In genomic region chr20:62367136-62367482, GRCh38 we compare ENCODE assay signal across 8 cellular contexts. TPM values are rescaled to one million over a fixed set of nuclear protein-coding genes. Genes with fewer than 3 reads are reported as not detected.
A peak's percentile ranks its signal among the peaks of the same experiment; 100 is the strongest.
DNase-seq lines count a peak whose midpoint lies in the region; ATAC-seq and TF ChIP-seq lines count a peak whose summit lies in the region.

LAMA5 (minus strand) TSS chr20:62367312; CDS start chr20:62367245, 67 bp downstream.

- WGBS in H9 (ENCODE audit: extremely low coverage, insufficient read length, low lambda C conversion rate), result no CpG with 5 or more reads among the region's 52 CpGs
- WGBS in esophagus squamous epithelium, 2 donors, result no CpG with 5 or more reads among the region's 52 CpGs

- H3K4me2 ChIP-seq in H9 (ENCODE audit: insufficient read depth, insufficient read length, low read length), result peak within 1 kb of the TSS; percentile 59

- peaks cover 17% of the 10 kb centered on the region for H3K23me2 ChIP-seq in H9 (ENCODE audit: insufficient read length, low read depth, low read length, poor library complexity, severe bottlenecking)

- peaks cover 6% of the 10 kb centered on the region; the same call in 1 of the 2 replicates for H3K79me2 ChIP-seq in H9 (ENCODE audit: insufficient read depth, low read length)

- peaks cover 37% of the 10 kb centered on the region for H3K27me3 Mint-ChIP-seq in CD4-positive, CD25-positive, alpha-beta regulatory T cell
- H3K27me3 Mint-ChIP-seq in H9 (ENCODE audit: low read depth) (no peaks in the 10 kb centered on the region; the same call in 1 of the 2 replicates), naive B cell (peaks cover 0 to 14% (median 4%) of the 10 kb centered on the region in 3 donors)

- no peak within 1 kb of the TSS for H3K56ac ChIP-seq in H9 (ENCODE audit: insufficient read length, low read depth, low read length)

- no peak within 1 kb of the TSS for H2BK20ac ChIP-seq in H9 (ENCODE audit: low read depth, low read length, poor library complexity, severe bottlenecking)

- no peaks in the 10 kb centered on the region for H3K36me3 Mint-ChIP-seq in CD4-positive, CD25-positive, alpha-beta regulatory T cell
- no peaks in the 10 kb centered on the region for H3K36me3 Mint-ChIP-seq in H9 (ENCODE audit: insufficient read depth in 1 of 3, low read depth in 3 of 3)
- H3K36me3 Mint-ChIP-seq in naive B cell, result no peaks in the 10 kb centered on the region

- H3K9me3 ChIP-seq in CD4-positive, CD25-positive, alpha-beta regulatory T cell (ENCODE audit: control insufficient read depth in 2 of 2, low read length in 2 of 2), result no peaks in the 10 kb centered on the region
- H3K9me3 ChIP-seq in H9 (ENCODE audit: control insufficient read depth, low read depth, low read length) (no peaks in the 10 kb centered on the region), esophagus squamous epithelium (no peaks in the 10 kb centered on the region)

- no peak within 1 kb of the TSS for H4K8ac ChIP-seq in H9 (replicated peaks; ENCODE audit: insufficient read length, low read depth, low read length)

- H3K36me3 ChIP-seq in CD4-positive, CD25-positive, alpha-beta regulatory T cell (ENCODE audit: control insufficient read depth, insufficient read depth, low read length), result no peaks in the 10 kb centered on the region
- H3K36me3 ChIP-seq in esophagus squamous epithelium, result peaks cover 0 to 4% (median 0%) of the 10 kb centered on the region in 3 donors

- peaks cover 0 to 7% (median 0%) of the 10 kb centered on the region in 4 donors for H3K4me1 Mint-ChIP-seq in CD4-positive, CD25-positive, alpha-beta regulatory T cell
- peaks cover 33 to 50% of the 10 kb centered on the region in 2 experiments for H3K4me1 Mint-ChIP-seq in H9
- peaks cover 15 to 37% (median 24%) of the 10 kb centered on the region in 3 donors for H3K4me1 Mint-ChIP-seq in naive B cell

- H3K79me1 ChIP-seq in H9 (ENCODE audit: insufficient read depth, low read depth, low read length, poor library complexity, severe bottlenecking), result peaks cover 3% of the 10 kb centered on the region

- peak within 1 kb of the TSS in 3 of 4 donors; percentile 56 to 71 (median 70) for H3K4me3 Mint-ChIP-seq in CD4-positive, CD25-positive, alpha-beta regulatory T cell
- peak within 1 kb of the TSS; percentile 63 to 77 for H3K4me3 Mint-ChIP-seq in H9
- peak within 1 kb of the TSS; percentile 74 to 91 (median 86) for H3K4me3 Mint-ChIP-seq in naive B cell

- no peak within 1 kb of the TSS for H3T11ph ChIP-seq in H9 (ENCODE audit: low read length)

- no peak within 1 kb of the TSS for H2BK15ac ChIP-seq in H9 (ENCODE audit: low read depth, low read length)

- intact Hi-C loops in esophagus squamous epithelium (cut with DNase I), result no loop called here

- no peak within 1 kb of the TSS for H3K27ac Mint-ChIP-seq in CD4-positive, CD25-positive, alpha-beta regulatory T cell
- peak within 1 kb of the TSS in 1 of 3 experiments; percentile 47; a peak in 1 of 7 replicates for H3K27ac Mint-ChIP-seq in H9
- peak within 1 kb of the TSS in 3 of 6 donors; percentile 57 to 87 (median 75) for H3K27ac Mint-ChIP-seq in naive B cell

- no peak within 1 kb of the TSS for H3K4ac ChIP-seq in H9 (ENCODE audit: low read depth, low read length)

- no peak within 1 kb of the TSS for H3K9ac ChIP-seq in H9 (ENCODE audit: extremely low read depth, insufficient read length, low read length)

- peak within 1 kb of the TSS; percentile 68 for H3K14ac ChIP-seq in H9 (ENCODE audit: insufficient read depth, low read length)

- H3K4me1 ChIP-seq in CD4-positive, CD25-positive, alpha-beta regulatory T cell (ENCODE audit: control insufficient read depth, insufficient read depth, low read length, poor library complexity, severe bottlenecking), result peaks cover 25% of the 10 kb centered on the region
- peaks cover 9% of the 10 kb centered on the region; the same call in 1 of the 2 replicates for H3K4me1 ChIP-seq in H9 (ENCODE audit: insufficient read depth, low read length)
- H3K4me1 ChIP-seq in esophagus squamous epithelium, result peaks cover 78 to 98% (median 87%) of the 10 kb centered on the region in 3 donors

- H3K27ac ChIP-seq in CD4-positive, CD25-positive, alpha-beta regulatory T cell (ENCODE audit: insufficient read depth, low read length, poor library complexity, severe bottlenecking), result no peak within 1 kb of the TSS
- H3K27ac ChIP-seq in H9 (ENCODE audit: insufficient read length, low read depth, low read length), result no peak within 1 kb of the TSS
- peak within 1 kb of the TSS; percentile 85 to 99 (median 97) for H3K27ac ChIP-seq in esophagus squamous epithelium

- no peak for ATAC-seq in CD4-positive, CD25-positive, alpha-beta regulatory T cell (ENCODE audit: low read depth in 2 of 2)
- ATAC-seq in naive B cell (ENCODE audit: low read depth in 2 of 2), result peak; percentile 42 to 44

- no peak within 1 kb of the TSS for H2AK5ac ChIP-seq in H9 (ENCODE audit: insufficient read length, low read length)

- no peaks in the 10 kb centered on the region for H4K20me1 ChIP-seq in H9 (ENCODE audit: control insufficient read depth, insufficient read depth, insufficient read length)

- no peak for DNase-seq in CD4-positive, CD25-positive, alpha-beta regulatory T cell
- DNase-seq in H9 (peak; percentile 76), T1000 (lab: John Stamatoyannopoulos, UW) (peak; percentile 9), esophagus squamous epithelium (lab: John Stamatoyannopoulos, UW) (no peak), naive B cell (peak; percentile 28), NCI-H1092 (lab: John Stamatoyannopoulos, UW) (no peak), kidney glomerular epithelial cell (lab: John Stamatoyannopoulos, UW) (no peak)
- no peak for DNase-seq in stimulated activated CD4-positive, alpha-beta T cell treated with anti-CD3 and anti-CD28 coated beads, Interleukin-1b, Interleukin-23, amount 100 ng/mL, for 48 hours

- no peak within 1 kb of the TSS for H4K5ac ChIP-seq in H9 (ENCODE audit: insufficient read length, low read depth, low read length)

- peak in 2 of 4 donors; percentile 69 to 72 for TF ChIP-seq POLR2A in esophagus squamous epithelium (IDR thresholded peaks at IDR 0.05)

- H2BK120ac ChIP-seq in H9 (ENCODE audit: low read depth, low read length, poor library complexity, severe bottlenecking), result no peak within 1 kb of the TSS

- H3K18ac ChIP-seq in H9 (ENCODE audit: insufficient read length, low read depth, low read length), result peak within 1 kb of the TSS; percentile 73

- H3K9me3 Mint-ChIP-seq in CD4-positive, CD25-positive, alpha-beta regulatory T cell, result no peaks in the 10 kb centered on the region
- H3K9me3 Mint-ChIP-seq in H9, result no peaks in the 10 kb centered on the region
- H3K9me3 Mint-ChIP-seq in naive B cell, result no peaks in the 10 kb centered on the region

- no peak within 1 kb of the TSS for H3K23ac ChIP-seq in H9 (ENCODE audit: insufficient read length, low read depth, low read length)

- H3K27me3 ChIP-seq in CD4-positive, CD25-positive, alpha-beta regulatory T cell (ENCODE audit: control insufficient read depth, insufficient read depth, low read length), result no peaks in the 10 kb centered on the region
- H3K27me3 ChIP-seq in H9 (ENCODE audit: insufficient read depth, low read length), result no peaks in the 10 kb centered on the region
- H3K27me3 ChIP-seq in esophagus squamous epithelium, result peaks cover 0 to 30% (median 0%) of the 10 kb centered on the region in 4 donors

- no peak within 1 kb of the TSS for H2AFZ ChIP-seq in H9 (ENCODE audit: low read length)

- H4K91ac ChIP-seq in H9 (ENCODE audit: insufficient read length, low read depth, low read length), result no peak within 1 kb of the TSS

- H2BK5ac ChIP-seq in H9 (ENCODE audit: insufficient read length, low read length), result no peak within 1 kb of the TSS

- no peak for TF ChIP-seq CTCF in H9 (conservative IDR thresholded peaks at IDR 0.05)
- TF ChIP-seq CTCF in esophagus squamous epithelium (IDR thresholded peaks at IDR 0.05), result no peak

- H2BK12ac ChIP-seq in H9 (ENCODE audit: insufficient read length, low read depth, low read length), result peak within 1 kb of the TSS; percentile 35

- no peak within 1 kb of the TSS for H3K4me3 ChIP-seq in CD4-positive, CD25-positive, alpha-beta regulatory T cell (ENCODE audit: low read depth, low read length)
- peak within 1 kb of the TSS; percentile 69 to 95 (median 90) for H3K4me3 ChIP-seq in esophagus squamous epithelium

RNA-seq across cellular contexts. Expression of gene LAMA5, which starts in this region (rescaled TPM):
- 0.91 TPM for total RNA-seq in CD4-positive, CD25-positive, alpha-beta regulatory T cell
- under 1 TPM in 1 of 4 donors, not detected in 3; 0.30 TPM for polyA plus RNA-seq in CD4-positive, CD25-positive, alpha-beta regulatory T cell
- total RNA-seq in H9 (2021) (200 and 201 TPM in 2 replicates), esophagus squamous epithelium (100 to 1,000 TPM in 2 of 4 donors, 10 to 100 TPM in 2; 60.4 to 127 (median 98.9) TPM)
- 10 to 100 TPM in 1 of 6 donors, 1 to 10 TPM in 4, under 1 TPM in 1; 0.50 to 11.9 (median 6.1) TPM for polyA plus RNA-seq in naive B cell (ENCODE audit: low read depth in 6 of 6)

Comparison
In these comparisons a context has a peak if more than half of its experiments do, and no peak if none do; other contexts are left out.
1. RNA of gene LAMA5 (total RNA-seq): 200 to 201 TPM in H9 and 60.4 to 127 TPM in esophagus squamous epithelium; 0.91 TPM in CD4-positive, CD25-positive, alpha-beta regulatory T cell (single experiment); every median in the first group is over 10 times any median in the second.
2. ATAC-seq: peak in naive B cell (2 of 2); none in CD4-positive, CD25-positive, alpha-beta regulatory T cell (0 of 2).
3. DNase-seq: peak in H9 (single experiment), T1000 (single experiment) and naive B cell (single experiment); none in CD4-positive, CD25-positive, alpha-beta regulatory T cell (0 of 3), esophagus squamous epithelium (single experiment), NCI-H1092 (single experiment), stimulated activated CD4-positive, alpha-beta T cell treated with anti-CD3 and anti-CD28 coated beads, Interleukin-1b, Interleukin-23, amount 100 ng/mL, for 48 hours (single experiment) and kidney glomerular epithelial cell (single experiment).
4. H3K27ac ChIP-seq: peak in esophagus squamous epithelium (4 of 4); none in CD4-positive, CD25-positive, alpha-beta regulatory T cell (single experiment) and H9 (single experiment).
5. Peak in every context shown above with its lines, with median percentiles within 50 percentile points of each other: H3K4me3 Mint-ChIP-seq.